8 cellular contexts compared by ENCODE assay signal in the genomic region with DNA sequence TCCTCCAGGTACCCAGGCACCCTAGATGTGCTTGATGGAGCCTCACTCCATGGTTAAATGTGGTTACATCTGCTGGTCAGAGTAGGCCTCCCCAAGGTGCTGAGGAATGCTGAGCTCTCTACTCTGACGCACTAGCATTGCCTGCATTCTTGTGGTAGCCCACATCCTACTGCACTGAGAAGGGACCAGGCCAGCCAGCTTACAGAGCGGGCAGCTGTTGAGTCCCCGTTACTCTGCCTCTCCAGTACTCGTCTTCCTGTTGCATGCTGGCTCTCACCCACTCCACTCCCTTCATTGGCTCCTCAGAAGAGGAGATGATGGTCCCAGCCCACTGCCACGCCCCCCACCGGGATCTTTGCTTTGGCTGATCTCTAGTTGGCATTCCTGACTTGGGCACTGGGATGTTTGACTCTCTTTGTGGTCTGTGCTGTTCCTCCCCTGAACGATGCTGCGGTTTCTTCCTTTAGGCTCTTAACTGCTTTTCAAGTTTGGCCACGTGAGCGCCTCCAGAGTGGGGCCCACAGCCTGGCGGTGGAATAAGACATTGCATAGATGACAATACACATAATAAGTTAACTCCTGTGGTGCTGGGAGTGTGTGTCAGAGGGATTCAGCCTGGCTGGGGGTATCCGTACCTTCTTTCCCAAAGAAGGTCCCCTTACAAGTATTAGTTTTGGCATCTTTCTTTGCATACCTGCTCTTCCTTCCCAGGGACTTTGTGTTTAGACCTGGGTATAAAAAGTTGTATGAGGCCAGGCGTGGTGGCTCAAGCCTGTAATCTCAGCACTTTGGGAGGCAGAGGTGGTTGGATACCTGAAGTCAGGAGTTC. TPM values are rescaled to one million over a fixed set of nuclear protein-coding genes. Genes with fewer than 3 reads are reported as not detected.
DNase-seq lines count a peak whose midpoint lies in the region; ATAC-seq and TF ChIP-seq lines count a peak whose summit lies in the region.

No MANE protein-coding gene starts in this region.

- H3K4me3 Mint-ChIP-seq in CD8-positive, alpha-beta T cell: peak overlapping the region; percentile 64
- no peak overlapping the region for H3K4me3 Mint-ChIP-seq in GM23338

- H3K27ac Mint-ChIP-seq in CD8-positive, alpha-beta T cell: peak overlapping the region; percentile 91
- no peak overlapping the region for H3K27ac Mint-ChIP-seq in GM23338

- H3K4me1 Mint-ChIP-seq in CD8-positive, alpha-beta T cell (ENCODE audit: low read depth): peaks cover 57% of the 10 kb centered on the region
- peaks cover 8% of the 10 kb centered on the region for H3K4me1 Mint-ChIP-seq in GM23338

- DNase-seq in CD8-positive, alpha-beta T cell: peak; percentile 44 to 84 (median 66)
- DNase-seq in GM23338 (ENCODE audit: low spot score): peak; percentile 61
- DNase-seq in NCI-H226: peak; percentile 100
- DNase-seq in activated T-cell treated with anti-CD3 and anti-CD28 coated beads for 24 hours (ENCODE audit: low read depth): peak; percentile 50
- peak; percentile 99 for DNase-seq in fibroblast of the conjunctiva (ENCODE audit: low read depth)
- DNase-seq in stimulated activated CD4-positive, alpha-beta T cell treated with anti-CD3 and anti-CD28 coated beads, Interleukin-2, amount 100 ng/mL, for 24 hours: peak; percentile 66 to 70
- no peak for DNase-seq in NCI-H1092 (lab: John Stamatoyannopoulos, UW)
- no peak for DNase-seq in putamen (ENCODE audit: low spot score)

- H3K27me3 ChIP-seq in CD8-positive, alpha-beta T cell (ENCODE audit: insufficient read depth, low read length): no peaks in the 10 kb centered on the region
- 0 out of 2 replicates have a peak, but pooled peaks cover 8% of the 10 kb centered on the region for H3K27me3 ChIP-seq in GM23338 (ENCODE audit: insufficient read depth)

- H3K9me3 ChIP-seq in CD8-positive, alpha-beta T cell (ENCODE audit: low read length): no peaks in the 10 kb centered on the region

- POLR2A ChIA-PET in CD8-positive, alpha-beta T cell (lab: Charles Lee): interaction anchor here (1.1 to 2.6 kb wide), 2 partner anchors 26 to 28 kb away, joined by 3 to 19 read pairs; no protein-coding TSS in a partner anchor

- peak overlapping the region; percentile 62 for H3K27ac ChIP-seq in CD8-positive, alpha-beta T cell (ENCODE audit: low read depth, low read length)
- H3K27ac ChIP-seq in GM23338 (ENCODE audit: low read depth): no peak overlapping the region

- peak; percentile 61 for TF ChIP-seq CTCF in CD8-positive, alpha-beta T cell (IDR thresholded peaks at IDR 0.05)
- TF ChIP-seq CTCF in GM23338 (conservative IDR thresholded peaks at IDR 0.05; ENCODE audit: low read depth in 2 of 2): no peak

- peaks cover 15% of the 10 kb centered on the region for H3K36me3 Mint-ChIP-seq in CD8-positive, alpha-beta T cell
- no peaks in the 10 kb centered on the region for H3K36me3 Mint-ChIP-seq in GM23338 (ENCODE audit: low read depth)

- H3K79me2 ChIP-seq in GM23338 (replicated peaks; ENCODE audit: insufficient read depth): no peaks in the 10 kb centered on the region

- peaks cover 56% of the 10 kb centered on the region for H3K4me1 ChIP-seq in CD8-positive, alpha-beta T cell (ENCODE audit: insufficient read depth, low read length)
- H3K4me1 ChIP-seq in GM23338 (ENCODE audit: insufficient read depth): 0 out of 2 replicates have a peak, but pooled peaks cover 3% of the 10 kb centered on the region

- peak overlapping the region; percentile 11 for H3K4me3 ChIP-seq in CD8-positive, alpha-beta T cell (ENCODE audit: low read depth, low read length)
- no peak overlapping the region for H3K4me3 ChIP-seq in GM23338

- CTCF ChIA-PET in CD8-positive, alpha-beta T cell (lab: Charles Lee): interaction anchor here (0.5 to 4.7 kb wide), 3 partner anchors 28 to 322 kb away, joined by 3 to 22 read pairs (median 3); no protein-coding TSS in a partner anchor

- no peaks in the 10 kb centered on the region for H3K9me3 Mint-ChIP-seq in CD8-positive, alpha-beta T cell
- no peaks in the 10 kb centered on the region for H3K9me3 Mint-ChIP-seq in GM23338

- peak; percentile 93 for ATAC-seq in CD8-positive, alpha-beta T cell
- ATAC-seq in GM23338: peak; percentile 80

- no peaks in the 10 kb centered on the region for H3K9me2 ChIP-seq in GM23338 (ENCODE audit: insufficient read depth)

- intact Hi-C loops in CD8-positive, alpha-beta T cell (cut with DNase I, micrococcal nuclease): loop anchor here (1.0 to 5.0 kb wide), 4 partner anchors 18 to 1032 kb away; partner anchors contain the start of genes AZIN2 (in 2 of the 2) and AK2 (in 1 of the 2)

- H3F3A ChIP-seq in GM23338 (replicated peaks; ENCODE audit: low read depth): no peaks in the 10 kb centered on the region

- H3K36me3 ChIP-seq in CD8-positive, alpha-beta T cell (ENCODE audit: insufficient read depth, low read length): no peaks in the 10 kb centered on the region
- no peaks in the 10 kb centered on the region for H3K36me3 ChIP-seq in GM23338 (ENCODE audit: insufficient read depth)

- no peaks in the 10 kb centered on the region for H3K27me3 Mint-ChIP-seq in CD8-positive, alpha-beta T cell (ENCODE audit: low read depth)
- H3K27me3 Mint-ChIP-seq in GM23338 (ENCODE audit: insufficient read depth, low read depth, poor library complexity): peaks cover 13% of the 10 kb centered on the region

- H4K20me1 ChIP-seq in GM23338 (replicated peaks; ENCODE audit: insufficient read depth): no peaks in the 10 kb centered on the region

- H3K4me2 ChIP-seq in GM23338: 0 out of 2 replicates have a peak overlapping the region, but pooled peaks have one; percentile 12

- H2AFZ ChIP-seq in GM23338: peak overlapping the region; percentile 57; the same call in 1 of the 2 replicates

TF ChIP-seq in GM23338, 12 proteins besides CTCF, POLR2A, EP300 and RAD21 (continues in another document):
- TF ChIP-seq, protein P1, sequence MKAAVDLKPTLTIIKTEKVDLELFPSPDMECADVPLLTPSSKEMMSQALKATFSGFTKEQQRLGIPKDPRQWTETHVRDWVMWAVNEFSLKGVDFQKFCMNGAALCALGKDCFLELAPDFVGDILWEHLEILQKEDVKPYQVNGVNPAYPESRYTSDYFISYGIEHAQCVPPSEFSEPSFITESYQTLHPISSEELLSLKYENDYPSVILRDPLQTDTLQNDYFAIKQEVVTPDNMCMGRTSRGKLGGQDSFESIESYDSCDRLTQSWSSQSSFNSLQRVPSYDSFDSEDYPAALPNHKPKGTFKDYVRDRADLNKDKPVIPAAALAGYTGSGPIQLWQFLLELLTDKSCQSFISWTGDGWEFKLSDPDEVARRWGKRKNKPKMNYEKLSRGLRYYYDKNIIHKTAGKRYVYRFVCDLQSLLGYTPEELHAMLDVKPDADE (IDR thresholded peaks at IDR 0.05): no peak
- no peak for TF ChIP-seq ZNF331 (CRISPR knock-in tag; IDR thresholded peaks at IDR 0.05; ENCODE audit: low read depth)
- no peak for TF ChIP-seq ZNF114 (CRISPR knock-in tag; IDR thresholded peaks at IDR 0.05)
- no peak for TF ChIP-seq JUNB (IDR thresholded peaks at IDR 0.05; ENCODE audit: unreplicated experiment)
- no peak for TF ChIP-seq NANOG (IDR thresholded peaks at IDR 0.05; ENCODE audit: borderline replicate concordance)

RNA-seq across cellular contexts. Expression of gene AZIN2, which starts 18.6 kb away (rescaled TPM):
- total RNA-seq in CD8-positive, alpha-beta T cell: 1 to 10 TPM; 3.5 to 4.1 TPM
- total RNA-seq in GM23338 (2014; rRNA removed; shearing (Covaris generic)): 1.2 and 1.4 TPM in 2 replicates
- 0.28 and 0.37 TPM in 2 replicates for polyA plus RNA-seq in GM23338 (2016; fragmentation: Nextera tagmentation; extraction: Ambion mirVana)

Comparison
In these comparisons a context has a peak if more than half of its experiments do, and no peak if none do; other contexts are left out.
1. DNase-seq: peak in CD8-positive, alpha-beta T cell (7 of 7), GM23338 (single experiment), NCI-H226 (single experiment), activated T-cell treated with anti-CD3 and anti-CD28 coated beads for 24 hours (single experiment), fibroblast of the conjunctiva (single experiment) and stimulated activated CD4-positive, alpha-beta T cell treated with anti-CD3 and anti-CD28 coated beads, Interleukin-2, amount 100 ng/mL, for 24 hours (2 of 2); none in NCI-H1092 (single experiment) and putamen (single experiment).